Comparison of ENCODE assay signal across 8 cellular contexts in the genomic region with DNA sequence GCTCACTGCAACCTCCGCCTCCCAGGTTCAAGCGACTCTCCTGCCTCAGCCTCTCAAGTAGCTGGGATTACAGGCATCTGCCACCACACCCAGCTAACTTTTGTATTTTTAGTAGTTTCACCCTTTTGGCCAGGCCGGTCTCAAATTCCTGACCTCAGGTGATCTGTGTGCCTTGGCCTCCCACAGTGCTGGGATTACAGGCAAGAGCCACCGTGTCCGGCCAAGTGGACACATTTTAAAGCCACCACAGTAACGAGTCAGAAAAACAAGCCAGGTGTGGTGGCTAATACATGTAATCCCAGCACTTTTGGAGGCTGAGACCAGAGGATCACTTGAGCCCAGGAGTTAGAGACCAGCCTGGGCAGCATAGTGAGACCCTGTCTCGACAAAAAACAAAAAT. TPM values are rescaled to one million over a fixed set of nuclear protein-coding genes. Genes with fewer than 3 reads are reported as not detected.
A peak's percentile ranks its signal among the peaks of the same experiment; 100 is the strongest.
DNase-seq lines count a peak whose midpoint lies in the region; ATAC-seq, FAIRE-seq and TF ChIP-seq lines count a peak whose summit lies in the region.
"Not testable (repeated sequence)": the region's sequence is repeated elsewhere in the genome, so short reads cannot be mapped to it uniquely, and the experiment has no call there.
"Had no signal": no experiment of that assay in that cellular context is flagged by ENCODE, and none has a peak within 500 bp of the region (broad histone marks: within the 10 kb centered on the region; RNA-seq: fewer than 3 reads in every experiment).

No MANE protein-coding gene starts in this region.

- H3K27me3 ChIP-seq in PC-3 (ENCODE audit: low read length); RWPE2 (ENCODE audit: insufficient read depth, poor library complexity, severe bottlenecking); astrocyte (ENCODE audit: insufficient read depth, low read length); esophagus (ENCODE audit: control insufficient read depth in 1 of 2, insufficient read depth in 2 of 2, low read length in 2 of 2); right lobe of liver: not testable (repeated sequence)

- not testable (repeated sequence) for H3K9me3 ChIP-seq in PC-3 (ENCODE audit: low read length); RWPE2 (ENCODE audit: severe bottlenecking); astrocyte (ENCODE audit: insufficient read depth, low read depth, low read length); esophagus (ENCODE audit: control insufficient read depth in 2 of 2, insufficient read depth in 1 of 2, low read depth in 1 of 2, low read length in 1 of 2); right lobe of liver

- POLR2A ChIA-PET in PC-3 (lab: Charles Lee; ENCODE audit: unreplicated experiment), result not testable (repeated sequence)

- not testable (repeated sequence) for ATAC-seq in PC-3; RWPE2 (ENCODE audit: low read depth)
- ATAC-seq in right lobe of liver, result peak; percentile 50 to 73 (median 68)

- not testable (repeated sequence) for H3K4me3 ChIP-seq in PC-3 (ENCODE audit: low read length); RWPE2 (ENCODE audit: severe bottlenecking); astrocyte (ENCODE audit: insufficient read depth, low read depth, low read length); esophagus (ENCODE audit: low read depth in 1 of 2, low read length in 2 of 2); right lobe of liver

- not testable (repeated sequence) for BruUV-seq in PC-3 (replicated peaks; lab: Mats Ljungman, UMichigan)

- not testable (repeated sequence) for TF ChIP-seq POLR2A in right lobe of liver (IDR thresholded peaks at IDR 0.05)

- not testable (repeated sequence) for DNase-seq in PC-3; RWPE2 (ENCODE audit: low spot score); astrocyte (ENCODE audit: low read depth)
- peak; percentile 28 for DNase-seq in kidney tubule cell (ENCODE audit: low spot score)
- peak in 2 of 3 donors; percentile 29 to 65 for DNase-seq in right lobe of liver

- peak overlapping the region; percentile 83 for H3K27ac ChIP-seq in PC-3 (ENCODE audit: low read length)
- H3K27ac ChIP-seq in RWPE2 (ENCODE audit: poor library complexity, severe bottlenecking), result peak overlapping the region; percentile 56
- H3K27ac ChIP-seq in astrocyte (ENCODE audit: low read depth, low read length), result peak overlapping the region; percentile 29
- H3K27ac ChIP-seq in esophagus (ENCODE audit: low read depth in 2 of 2, low read length in 1 of 2), result peak overlapping the region; percentile 65 to 82
- H3K27ac ChIP-seq in right lobe of liver, result peak overlapping the region in 2 of 3 donors; percentile 19 to 41

- intact Hi-C loops in PC-3 (cut with micrococcal nuclease), result loop anchor here (1.0 to 5.0 kb wide), 2 partner anchors 34 to 73 kb away; no protein-coding TSS in a partner anchor
- intact Hi-C loops in right lobe of liver (cut with DNase I), result not testable (repeated sequence)

- not testable (repeated sequence) for H3K4me3 Mint-ChIP-seq in astrocyte (ENCODE audit: unreplicated experiment)

- not testable (repeated sequence) for H4K20me1 ChIP-seq in PC-3 (ENCODE audit: low read length)
- H4K20me1 ChIP-seq in astrocyte (ENCODE audit: insufficient read depth, low read length), result peaks cover 24% of the 10 kb centered on the region

- H3K36me3 ChIP-seq in PC-3 (ENCODE audit: low read depth, low read length) (peaks cover 25% of the 10 kb centered on the region), RWPE2 (ENCODE audit: low read depth) (peaks cover 100% of the 10 kb centered on the region), astrocyte (ENCODE audit: insufficient read depth, low read length) (peaks cover 22% of the 10 kb centered on the region), right lobe of liver (peaks cover 0 to 23% (median 6%) of the 10 kb centered on the region in 4 donors)
- not testable (repeated sequence) for H3K36me3 ChIP-seq in esophagus (ENCODE audit: control insufficient read depth in 2 of 2, insufficient read depth in 2 of 2, low read length in 1 of 2)

- not testable (repeated sequence) for FAIRE-seq in astrocyte (lab: Jason Lieb, UNC)

- 82 to 91% methylated on average over 7 of the region's 7 CpGs for WGBS in esophagus, 2 donors
- WGBS in right lobe of liver (ENCODE audit: insufficient coverage, low coverage, low lambda C conversion rate, missing lambda C conversion rate), result 52% methylated on average over 7 of the region's 7 CpGs

- not testable (repeated sequence) for H3F3A ChIP-seq in PC-3 (ENCODE audit: low read length, unreplicated experiment)

- H3K9me2 ChIP-seq in PC-3 (replicated peaks; ENCODE audit: low read length), result not testable (repeated sequence)

- H3K27ac Mint-ChIP-seq in astrocyte (ENCODE audit: unreplicated experiment), result not testable (repeated sequence)

- peaks cover 27% of the 10 kb centered on the region for H3K4me1 Mint-ChIP-seq in astrocyte (ENCODE audit: low read depth, unreplicated experiment)

- H2AFZ ChIP-seq in PC-3 (ENCODE audit: low read length); astrocyte (ENCODE audit: low read depth, low read length): not testable (repeated sequence)

- not testable (repeated sequence) for TF ChIP-seq CTCF in PC-3 (conservative IDR thresholded peaks at IDR 0.05; ENCODE audit: low read depth, low read length); RWPE2 (IDR thresholded peaks at IDR 0.05; ENCODE audit: poor library complexity, severe bottlenecking); astrocyte (IDR thresholded peaks at IDR 0.05; ENCODE audit: insufficient read depth, low read depth, low read length); right lobe of liver (IDR thresholded peaks at IDR 0.05)

- H3K4me1 ChIP-seq in PC-3 (ENCODE audit: insufficient read depth, low read length), result peaks cover 43% of the 10 kb centered on the region
- H3K4me1 ChIP-seq in RWPE2 (ENCODE audit: insufficient read depth, poor library complexity, severe bottlenecking), result peaks cover 26% of the 10 kb centered on the region
- H3K4me1 ChIP-seq in astrocyte (ENCODE audit: insufficient read depth, low read length), result peaks cover 19% of the 10 kb centered on the region
- H3K4me1 ChIP-seq in esophagus (ENCODE audit: control insufficient read depth in 2 of 2, insufficient read depth in 2 of 2, low read length in 1 of 2), result not testable (repeated sequence)
- peaks cover 0 to 36% (median 10%) of the 10 kb centered on the region in 4 donors for H3K4me1 ChIP-seq in right lobe of liver

- H3K4me2 ChIP-seq in PC-3 (ENCODE audit: low read length), result peak overlapping the region; percentile 31
- H3K4me2 ChIP-seq in astrocyte (ENCODE audit: low read length), result not testable (repeated sequence)

- H3K36me3 Mint-ChIP-seq in astrocyte (ENCODE audit: low read depth, unreplicated experiment), result peaks cover 19% of the 10 kb centered on the region

- H3K9me3 Mint-ChIP-seq in astrocyte (ENCODE audit: unreplicated experiment), result not testable (repeated sequence)

- H3K27me3 Mint-ChIP-seq in astrocyte (ENCODE audit: low read depth, unreplicated experiment), result not testable (repeated sequence)

- H3K79me2 ChIP-seq in PC-3 (ENCODE audit: low read length) (peaks cover 36% of the 10 kb centered on the region), astrocyte (ENCODE audit: insufficient read depth, low read length) (peaks cover 34% of the 10 kb centered on the region)

- peak overlapping the region; percentile 18; the same call in 1 of the 2 replicates for H3K9ac ChIP-seq in PC-3 (ENCODE audit: low read length)
- H3K9ac ChIP-seq in astrocyte (ENCODE audit: low read length), result not testable (repeated sequence)

- CTCF ChIA-PET in PC-3 (lab: Charles Lee), result interaction anchor here (0.5 kb wide), 1 partner anchor 41 kb away, joined by 5 read pairs; no protein-coding TSS in a partner anchor

RNA-seq across cellular contexts. Expression of gene MAPK6, which starts 35.8 kb away (rescaled TPM):
- total RNA-seq in PC-3 (2014; rRNA removed) (21.9 and 22.5 TPM in 2 replicates), astrocyte (96.6 and 98.2 TPM in 2 replicates), right lobe of liver (10 to 100 TPM; 15.8 to 35.8 (median 22.3) TPM)
- 10 to 100 TPM; 14.5 to 24.1 TPM for polyA plus RNA-seq in esophagus

RNA-seq across cellular contexts. Expression of gene BCL2L10, which starts 57.7 kb away (rescaled TPM):
- total RNA-seq in PC-3 (2014; rRNA removed) (1.8 TPM in 1 of 2 replicates, not detected in the other), astrocyte (not detected in 2 replicates), right lobe of liver (1 to 10 TPM; 1.8 to 3.9 (median 2.6) TPM)
- 1 to 10 TPM; 5.3 to 6.7 TPM for polyA plus RNA-seq in esophagus
- total RNA-seq: H1, H9 had no signal

Comparison
In these comparisons a context has a peak if more than half of its experiments do, and no peak if none do; other contexts are left out.
1. H3K27ac ChIP-seq: peak in every context shown above with its lines; median percentile 83 in PC-3; 74 in esophagus; 56 in RWPE2; 30 in right lobe of liver; 29 in astrocyte.